21 cellular contexts compared by ENCODE assay signal in genomic region chr3:60855250-60855649, GRCh38.
"Had no signal": no experiment of that assay in that cellular context is flagged by ENCODE, and none has a peak within 500 bp of the region (broad histone marks: within the 10 kb centered on the region; RNA-seq: fewer than 3 reads in every experiment).

No MANE protein-coding gene starts in this region.

- DNase-seq: activated CD4-positive, alpha-beta T cell treated with anti-CD3 and anti-CD28 coated beads, Interleukin-2, amount 50 U/mL, for 1 hour; activated CD4-positive, CD25-positive, alpha-beta regulatory T cell treated with anti-CD3 and anti-CD28 coated beads, Interleukin-2, amount 50 U/mL, for 72 hours; activated CD8-positive, alpha-beta memory T cell treated with anti-CD3 and anti-CD28 coated beads, Interleukin-2, amount 50 U/mL, for 4 hours; activated effector memory CD4-positive, alpha-beta T cell treated with Interleukin-2 at 50 U/mL for 16 hours; activated naive CD4-positive, alpha-beta T cell treated with anti-CD3 and anti-CD28 coated beads, Interleukin-2, amount 10 ng/mL, durations not matched to agents 7 days and 5 days; activated naive CD8-positive, alpha-beta T cell treated with anti-CD3 and anti-CD28 coated beads, Interleukin-2, amount 50 U/mL, for 24 hours; activated T-cell treated with anti-CD3 and anti-CD28 coated beads, Interleukin-2, amount 50 U/mL, for 48 hours; anterior cingulate cortex; caudate nucleus; endodermal cell; hypothalamus; islet precursor cell; left colon; nucleus accumbens; sigmoid colon; stimulated activated CD4-positive, alpha-beta T cell treated with anti-CD3 and anti-CD28 coated beads, Interleukin-4, amount 100 ng/mL, for 24 hours; stimulated activated naive B cell treated with anti-CD40 and anti-IgM and Interleukin-4, amounts not matched to agents 10 μg/mL and 1 μg/mL and 100 μg/mL, for 72 hours; tibial artery had no signal

- H3K27ac Mint-ChIP-seq: activated naive CD4-positive, alpha-beta T cell treated with anti-CD3 and anti-CD28 coated beads, Interleukin-2, amount 10 ng/mL, durations not matched to agents 7 days and 5 days; activated naive CD8-positive, alpha-beta T cell treated with anti-CD3 and anti-CD28 coated beads, Interleukin-2, amount 50 U/mL, for 24 hours; brain; endodermal cell; mesothelial cell of epicardium; nephron; stimulated activated naive B cell treated with anti-CD40 and anti-IgM and Interleukin-4, amounts not matched to agents 10 μg/mL and 1 μg/mL and 100 μg/mL, for 72 hours had no signal

- H3K4me1 Mint-ChIP-seq: activated naive CD4-positive, alpha-beta T cell treated with anti-CD3 and anti-CD28 coated beads, Interleukin-2, amount 10 ng/mL, durations not matched to agents 7 days and 5 days; activated naive CD8-positive, alpha-beta T cell treated with anti-CD3 and anti-CD28 coated beads, Interleukin-2, amount 50 U/mL, for 24 hours; brain; mesothelial cell of epicardium; nephron; stimulated activated naive B cell treated with anti-CD40 and anti-IgM and Interleukin-4, amounts not matched to agents 10 μg/mL and 1 μg/mL and 100 μg/mL, for 72 hours had no signal

- H3K4me3 Mint-ChIP-seq: activated naive CD4-positive, alpha-beta T cell treated with anti-CD3 and anti-CD28 coated beads, Interleukin-2, amount 10 ng/mL, durations not matched to agents 7 days and 5 days; activated naive CD8-positive, alpha-beta T cell treated with anti-CD3 and anti-CD28 coated beads, Interleukin-2, amount 50 U/mL, for 24 hours; brain; endodermal cell; mesothelial cell of epicardium; nephron; stimulated activated naive B cell treated with anti-CD40 and anti-IgM and Interleukin-4, amounts not matched to agents 10 μg/mL and 1 μg/mL and 100 μg/mL, for 72 hours had no signal

- H3K27me3 Mint-ChIP-seq: activated naive CD4-positive, alpha-beta T cell treated with anti-CD3 and anti-CD28 coated beads, Interleukin-2, amount 10 ng/mL, durations not matched to agents 7 days and 5 days; activated naive CD8-positive, alpha-beta T cell treated with anti-CD3 and anti-CD28 coated beads, Interleukin-2, amount 50 U/mL, for 24 hours; brain; stimulated activated naive B cell treated with anti-CD40 and anti-IgM and Interleukin-4, amounts not matched to agents 10 μg/mL and 1 μg/mL and 100 μg/mL, for 72 hours had no signal

- H3K36me3 Mint-ChIP-seq: activated naive CD4-positive, alpha-beta T cell treated with anti-CD3 and anti-CD28 coated beads, Interleukin-2, amount 10 ng/mL, durations not matched to agents 7 days and 5 days; brain; mesothelial cell of epicardium had no signal

- ATAC-seq: activated naive CD8-positive, alpha-beta T cell treated with anti-CD3 and anti-CD28 coated beads, Interleukin-2, amount 50 U/mL, for 24 hours; left colon; stimulated activated naive B cell treated with anti-CD40 and anti-IgM and Interleukin-4, amounts not matched to agents 10 μg/mL and 1 μg/mL and 100 μg/mL, for 72 hours had no signal
